In the genomic region with DNA sequence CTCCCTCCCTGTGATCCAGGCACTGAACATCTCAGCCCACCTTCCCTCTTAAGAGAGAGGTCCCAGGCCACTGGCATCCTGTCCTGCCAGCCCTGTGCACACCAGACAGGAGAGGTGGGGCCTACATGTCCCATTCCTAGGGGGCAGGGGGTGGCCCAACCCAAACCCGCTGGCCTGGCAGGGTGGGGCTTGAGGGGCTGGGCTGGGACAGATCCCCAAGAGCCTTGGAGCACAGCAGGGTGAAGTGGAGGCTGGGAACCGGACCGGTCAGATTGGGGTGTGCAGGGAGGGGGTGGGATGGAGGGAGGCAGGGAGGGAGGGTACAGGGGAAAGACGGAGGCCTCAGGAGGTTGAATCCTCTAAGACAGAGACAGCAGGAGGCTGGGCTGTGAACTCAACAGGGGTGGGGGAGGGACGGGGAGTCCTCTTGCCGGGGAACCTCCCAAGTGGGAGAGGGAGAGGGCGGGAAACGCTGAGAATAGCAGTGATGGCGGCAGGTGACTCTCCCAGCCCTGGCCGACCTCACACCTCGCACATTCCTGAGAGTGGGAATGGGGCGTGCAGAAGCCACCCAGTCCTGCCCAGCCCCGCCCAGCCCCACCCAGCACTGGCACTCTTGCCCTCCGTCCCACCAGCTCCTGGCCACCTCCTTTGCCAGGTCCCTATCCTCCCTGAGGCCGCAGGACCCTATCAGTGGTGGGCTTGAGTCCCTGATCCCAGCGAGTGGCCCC, we compare ENCODE assay signal across 14 cellular contexts. TPM values are rescaled to one million over a fixed set of nuclear protein-coding genes. Genes with fewer than 3 reads are reported as not detected.
DNase-seq lines count a peak whose midpoint lies in the region; ATAC-seq, FAIRE-seq and TF ChIP-seq lines count a peak whose summit lies in the region.
"Had no signal": no experiment of that assay in that cellular context is flagged by ENCODE, and none has a peak within 500 bp of the region (broad histone marks: within the 10 kb centered on the region; RNA-seq: fewer than 3 reads in every experiment).

No MANE protein-coding gene starts in this region.

- no peak overlapping the region for H3K4me3 Mint-ChIP-seq in activated T-cell treated with anti-CD3 and anti-CD28 coated beads, Interleukin-2, amount 50 U/mL, for 72 hours
- H3K4me3 Mint-ChIP-seq in activated naive CD8-positive, alpha-beta T cell treated with anti-CD3 and anti-CD28 coated beads, Interleukin-2, amount 10 ng/mL, durations not matched to agents 7 days and 5 days, result no peak overlapping the region
- H3K4me3 Mint-ChIP-seq: activated T-helper 1 cell treated with anti-CD3 and anti-CD28 coated beads, Interleukin-12 subunit alpha, Interleukin-12 subunit beta, Interleukin-2, Interleukin-4 antibody, amounts not matched to agents 30 ng/mL and 10 ng/mL and 1 ng/mL, durations not matched to agents 14 hours and 24 hours and 36 hours had no signal

- H3K36me3 Mint-ChIP-seq in activated T-cell treated with anti-CD3 and anti-CD28 coated beads, Interleukin-2, amount 50 U/mL, for 72 hours (ENCODE audit: insufficient read depth in 2 of 2), result peaks cover 5 to 12% of the 10 kb centered on the region in 2 donors
- peaks cover 30% of the 10 kb centered on the region for H3K36me3 Mint-ChIP-seq in activated naive CD8-positive, alpha-beta T cell treated with anti-CD3 and anti-CD28 coated beads, Interleukin-2, amount 10 ng/mL, durations not matched to agents 7 days and 5 days

- DNase-seq in activated T-cell treated with anti-CD3 and anti-CD28 coated beads, Interleukin-2, amount 50 U/mL, for 72 hours, result no peak
- DNase-seq in activated T-cell treated with anti-CD3 and anti-CD28 coated beads for 4 hours, result no peak
- DNase-seq in activated naive CD8-positive, alpha-beta T cell treated with anti-CD3 and anti-CD28 coated beads, Interleukin-2, amount 10 ng/mL, durations not matched to agents 7 days and 5 days, result no peak
- peak in 1 of 2 donors; percentile 56 for DNase-seq in left lung
- DNase-seq in testis, result no peak
- DNase-seq in GM12892 (ENCODE audit: insufficient read length), result no peak
- DNase-seq in GDM1 (lab: John Stamatoyannopoulos, UW), result no peak
- DNase-seq: hippocampal formation; NCI-H446; stimulated activated CD4-positive, alpha-beta T cell treated with anti-CD3 and anti-CD28 coated beads, Interleukin-12 subunit alpha, Interleukin-12 subunit beta, amount 100 ng/mL, for 4 hours had no signal

- H3K4me1 Mint-ChIP-seq in activated T-cell treated with anti-CD3 and anti-CD28 coated beads, Interleukin-2, amount 50 U/mL, for 72 hours (ENCODE audit: low read depth), result peaks cover 51% of the 10 kb centered on the region
- peaks cover 32% of the 10 kb centered on the region for H3K4me1 Mint-ChIP-seq in activated naive CD8-positive, alpha-beta T cell treated with anti-CD3 and anti-CD28 coated beads, Interleukin-2, amount 10 ng/mL, durations not matched to agents 7 days and 5 days

- H3K27me3 Mint-ChIP-seq in activated T-cell treated with anti-CD3 and anti-CD28 coated beads, Interleukin-2, amount 50 U/mL, for 72 hours (ENCODE audit: low read depth), result no peaks in the 10 kb centered on the region
- H3K27me3 Mint-ChIP-seq in activated naive CD8-positive, alpha-beta T cell treated with anti-CD3 and anti-CD28 coated beads, Interleukin-2, amount 10 ng/mL, durations not matched to agents 7 days and 5 days, result no peaks in the 10 kb centered on the region

- TF ChIP-seq CTCF in left lung (IDR thresholded peaks at IDR 0.05) (no peak), testis (IDR thresholded peaks at IDR 0.05) (no peak)

- H3K4me1 ChIP-seq in left lung (peaks cover 21 to 62% of the 10 kb centered on the region in 2 donors), testis (peaks cover 57% of the 10 kb centered on the region)

- TF ChIP-seq POLR2A in testis (IDR thresholded peaks at IDR 0.05) (no peak), GM12892 (IDR thresholded peaks at IDR 0.05; ENCODE audit: low read depth, low read length) (no peak)

- WGBS in testis, 2 donors, result 46 to 68% methylated on average over 13 to 16 of the region's 16 CpGs

- peak overlapping the region; percentile 48 to 66 for H3K27ac ChIP-seq in left lung
- peak overlapping the region; percentile 50 to 74 for H3K27ac ChIP-seq in testis
- H3K27ac ChIP-seq: HL-60 had no signal

- H3K9me3 Mint-ChIP-seq in activated T-cell treated with anti-CD3 and anti-CD28 coated beads, Interleukin-2, amount 50 U/mL, for 72 hours, result no peaks in the 10 kb centered on the region
- H3K9me3 Mint-ChIP-seq in activated naive CD8-positive, alpha-beta T cell treated with anti-CD3 and anti-CD28 coated beads, Interleukin-2, amount 10 ng/mL, durations not matched to agents 7 days and 5 days, result no peaks in the 10 kb centered on the region
- H3K9me3 Mint-ChIP-seq: activated T-helper 1 cell treated with anti-CD3 and anti-CD28 coated beads, Interleukin-12 subunit alpha, Interleukin-12 subunit beta, Interleukin-2, Interleukin-4 antibody, amounts not matched to agents 30 ng/mL and 10 ng/mL and 1 ng/mL, durations not matched to agents 14 hours and 24 hours and 36 hours had no signal

- POLR2A ChIA-PET in activated naive CD8-positive, alpha-beta T cell treated with anti-CD3 and anti-CD28 coated beads, Interleukin-2, amount 10 ng/mL, durations not matched to agents 7 days and 5 days (lab: Charles Lee), result interaction anchor here (1.3 kb wide), 1 partner anchor 88 kb away, joined by 4 read pairs; no protein-coding TSS in a partner anchor

- H3K9me3 ChIP-seq in left lung (no peaks in the 10 kb centered on the region), testis (no peaks in the 10 kb centered on the region)

- ATAC-seq in activated T-cell treated with anti-CD3 and anti-CD28 coated beads, Interleukin-2, amount 50 U/mL, for 72 hours (replicated peaks in 1 of 2), result no peak
- ATAC-seq in activated naive CD8-positive, alpha-beta T cell treated with anti-CD3 and anti-CD28 coated beads, Interleukin-2, amount 10 ng/mL, durations not matched to agents 7 days and 5 days (ENCODE audit: low read depth), result no peak
- ATAC-seq in left lung, result peak; percentile 56
- no peak for ATAC-seq in GM21717 (IDR thresholded peaks at IDR 0.05; ENCODE audit: unreplicated experiment)

- intact Hi-C loops in left lung (cut with DNase I), result loop anchor here (5.0 to 10.0 kb wide), 2 partner anchors 85 to 213 kb away; no protein-coding TSS in a partner anchor
- intact Hi-C loops in testis (cut with DNase I; ENCODE audit: low total_unique reads), result no loop called here

- H3K27me3 ChIP-seq in left lung (no peaks in the 10 kb centered on the region), testis (no peaks in the 10 kb centered on the region)

- peak overlapping the region; percentile 89 for H3K27ac Mint-ChIP-seq in activated T-cell treated with anti-CD3 and anti-CD28 coated beads, Interleukin-2, amount 50 U/mL, for 72 hours
- H3K27ac Mint-ChIP-seq in activated naive CD8-positive, alpha-beta T cell treated with anti-CD3 and anti-CD28 coated beads, Interleukin-2, amount 10 ng/mL, durations not matched to agents 7 days and 5 days, result peak overlapping the region; percentile 34

- no peak for FAIRE-seq in GM12892 (lab: Jason Lieb, UNC)
- FAIRE-seq: RCC 7860 had no signal

- H3K4me3 ChIP-seq in left lung (peak overlapping the region in 1 of 2 donors; percentile 16), testis (no peak overlapping the region)

- H3K36me3 ChIP-seq in left lung (peaks cover 0 to 67% of the 10 kb centered on the region in 2 donors), testis (ENCODE audit: low read depth, missing control alignments) (no peaks in the 10 kb centered on the region)

RNA-seq across cellular contexts. Expression of a gene that starts 6.7 kb away (rescaled TPM):
- total RNA-seq in activated T-cell treated with anti-CD3 and anti-CD28 coated beads, Interleukin-2, amount 50 U/mL, for 72 hours, result 100 to 1,000 TPM in 1 of 2 donors, 10 to 100 TPM in 1; 94.9 to 113 TPM
- total RNA-seq in activated naive CD8-positive, alpha-beta T cell treated with anti-CD3 and anti-CD28 coated beads, Interleukin-2, amount 10 ng/mL, durations not matched to agents 7 days and 5 days, result 100 to 1,000 TPM; 157 to 159 TPM
- total RNA-seq in left lung, result 10 to 100 TPM; 50.1 to 55.6 TPM
- 100 to 1,000 TPM; 135 to 165 TPM for total RNA-seq in testis
- polyA plus RNA-seq in testis (ENCODE audit: insufficient read depth, low read depth, low replicate concordance), result 57.4 TPM
- polyA plus RNA-seq in GM12892 (2012; ENCODE audit: missing spikeins), result 12.6 TPM

RNA-seq across cellular contexts. Expression of a gene that starts 8.2 kb away (rescaled TPM):
- total RNA-seq in activated T-cell treated with anti-CD3 and anti-CD28 coated beads, Interleukin-2, amount 50 U/mL, for 72 hours, result 1 to 10 TPM; 5.4 to 5.6 TPM
- 1 to 10 TPM; 3.5 to 5.9 TPM for total RNA-seq in activated naive CD8-positive, alpha-beta T cell treated with anti-CD3 and anti-CD28 coated beads, Interleukin-2, amount 10 ng/mL, durations not matched to agents 7 days and 5 days
- total RNA-seq in left lung, result 1 to 10 TPM in 1 of 2 donors, under 1 TPM in 1; 0.41 to 1.9 TPM
- 10 to 100 TPM; 34.0 to 45.8 TPM for total RNA-seq in testis
- polyA plus RNA-seq in testis (ENCODE audit: insufficient read depth, low read depth, low replicate concordance), result 84.9 TPM
- 0.95 TPM for polyA plus RNA-seq in GM12892 (2012; ENCODE audit: missing spikeins)

RNA-seq across cellular contexts. Expression of a gene that starts 11.4 kb away (rescaled TPM):
- total RNA-seq in activated T-cell treated with anti-CD3 and anti-CD28 coated beads, Interleukin-2, amount 50 U/mL, for 72 hours, result under 1 TPM; 0.67 to 0.72 TPM
- under 1 TPM; 0.42 to 0.54 TPM for total RNA-seq in activated naive CD8-positive, alpha-beta T cell treated with anti-CD3 and anti-CD28 coated beads, Interleukin-2, amount 10 ng/mL, durations not matched to agents 7 days and 5 days
- under 1 TPM; 0.50 to 0.55 TPM for total RNA-seq in left lung
- total RNA-seq in testis, result 10 to 100 TPM; 24.7 to 27.3 TPM
- 15.7 TPM for polyA plus RNA-seq in testis (ENCODE audit: insufficient read depth, low read depth, low replicate concordance)
- polyA plus RNA-seq in GM12892 (2012; ENCODE audit: missing spikeins), result 0.08 TPM

RNA-seq across cellular contexts. Expression of a gene that starts 36.0 kb away (rescaled TPM):
- total RNA-seq in activated T-cell treated with anti-CD3 and anti-CD28 coated beads, Interleukin-2, amount 50 U/mL, for 72 hours, result 10 to 100 TPM; 59.0 to 68.8 TPM
- 10 to 100 TPM; 84.4 to 93.6 TPM for total RNA-seq in activated naive CD8-positive, alpha-beta T cell treated with anti-CD3 and anti-CD28 coated beads, Interleukin-2, amount 10 ng/mL, durations not matched to agents 7 days and 5 days
- total RNA-seq in left lung (10 to 100 TPM; 22.7 to 27.0 TPM), testis (100 to 1,000 TPM in 1 of 2 donors, 10 to 100 TPM in 1; 97.6 to 128 TPM)
- 76.4 TPM for polyA plus RNA-seq in testis (ENCODE audit: insufficient read depth, low read depth, low replicate concordance)
- 14.3 TPM for polyA plus RNA-seq in GM12892 (2012; ENCODE audit: missing spikeins)

RNA-seq across cellular contexts. Expression of a gene that starts 42.7 kb away (rescaled TPM):
- total RNA-seq in activated T-cell treated with anti-CD3 and anti-CD28 coated beads, Interleukin-2, amount 50 U/mL, for 72 hours, result 10 to 100 TPM; 61.0 to 66.7 TPM
- total RNA-seq in activated naive CD8-positive, alpha-beta T cell treated with anti-CD3 and anti-CD28 coated beads, Interleukin-2, amount 10 ng/mL, durations not matched to agents 7 days and 5 days, result 10 to 100 TPM; 48.5 to 49.0 TPM
- total RNA-seq in left lung (10 to 100 TPM; 25.0 to 33.0 TPM), testis (10 to 100 TPM; 74.6 to 89.3 TPM)
- 182 TPM for polyA plus RNA-seq in testis (ENCODE audit: insufficient read depth, low read depth, low replicate concordance)
- polyA plus RNA-seq in GM12892 (2012; ENCODE audit: missing spikeins), result 12.8 TPM

Comparison
In these comparisons a context has a peak if more than half of its experiments do, and no peak if none do; other contexts are left out.
1. RNA of a gene that starts 8.2 kb away (total RNA-seq): 34.0 to 45.8 TPM in testis; 3.5 to 5.9 TPM in activated naive CD8-positive, alpha-beta T cell treated with anti-CD3 and anti-CD28 coated beads, Interleukin-2, amount 10 ng/mL, durations not matched to agents 7 days and 5 days, 5.4 to 5.6 TPM in activated T-cell treated with anti-CD3 and anti-CD28 coated beads, Interleukin-2, amount 50 U/mL, for 72 hours and 0.41 to 1.9 TPM in left lung; every median in the first group is over 4 times any median in the second.
2. RNA of a gene that starts 11.4 kb away (total RNA-seq): 24.7 to 27.3 TPM in testis; 0.67 to 0.72 TPM in activated T-cell treated with anti-CD3 and anti-CD28 coated beads, Interleukin-2, amount 50 U/mL, for 72 hours, 0.50 to 0.55 TPM in left lung and 0.42 to 0.54 TPM in activated naive CD8-positive, alpha-beta T cell treated with anti-CD3 and anti-CD28 coated beads, Interleukin-2, amount 10 ng/mL, durations not matched to agents 7 days and 5 days; every median in the first group is over 10 times any median in the second.